In the genomic region with DNA sequence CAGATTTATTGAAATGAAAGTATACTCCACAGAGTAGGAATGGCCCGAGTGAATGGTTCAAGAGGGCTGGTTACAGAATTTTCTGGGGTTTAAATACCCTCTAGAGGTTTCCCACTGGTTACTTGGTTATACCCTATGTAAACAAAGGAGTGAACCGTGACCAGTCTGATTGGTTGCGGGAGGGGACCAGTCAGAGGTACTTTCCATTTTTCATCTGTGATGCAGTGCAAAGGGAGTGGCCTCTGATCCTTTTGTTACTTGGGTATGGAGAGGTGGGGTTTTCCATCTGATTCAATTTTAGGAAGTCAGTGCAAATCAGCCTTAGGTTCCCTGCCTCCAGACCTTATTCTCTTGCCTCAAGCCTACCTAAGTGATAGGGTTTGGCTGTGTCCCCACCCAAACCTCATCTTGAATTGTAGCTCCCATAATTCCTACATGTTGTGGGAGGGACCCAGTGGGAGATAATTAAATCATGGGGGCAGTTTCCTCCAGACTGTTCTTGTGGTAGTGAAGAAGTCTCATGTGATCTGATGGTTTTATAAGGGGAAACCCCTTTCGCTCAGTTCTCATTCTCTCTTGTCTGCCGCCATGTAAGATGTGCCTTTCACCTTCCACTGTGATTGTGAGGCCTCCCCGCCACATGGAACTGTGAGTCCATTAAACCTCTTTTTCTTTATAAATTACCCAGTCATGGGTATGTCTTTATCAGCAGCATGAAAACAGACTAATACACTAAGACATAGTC, we compare ENCODE assay signal across 8 cellular contexts. TPM values are rescaled to one million over a fixed set of nuclear protein-coding genes. Genes with fewer than 3 reads are reported as not detected.
A peak's percentile ranks its signal among the peaks of the same experiment; 100 is the strongest.
DNase-seq lines count a peak whose midpoint lies in the region; ATAC-seq, FAIRE-seq and TF ChIP-seq lines count a peak whose summit lies in the region.
"Not testable (repeated sequence)": the region's sequence is repeated elsewhere in the genome, so short reads cannot be mapped to it uniquely, and the experiment has no call there.

No MANE protein-coding gene starts in this region.

- not testable (repeated sequence) for H2AFZ ChIP-seq in GM12878 (ENCODE audit: control insufficient read depth, low read depth, low read length)

- not testable (repeated sequence) for H3K4me2 ChIP-seq in GM12878 (ENCODE audit: control insufficient read depth, insufficient read depth)

- not testable (repeated sequence) for H3K27me3 ChIP-seq in RWPE2 (ENCODE audit: insufficient read depth, poor library complexity, severe bottlenecking); GM12878 (replicated peaks in 1 of 2; ENCODE audit: control insufficient read depth in 2 of 2, insufficient read depth in 2 of 2, low read length in 1 of 2)

- TF ChIP-seq CTCF in GM12865 (IDR thresholded peaks at IDR 0.05; ENCODE audit: insufficient read depth, low read depth, low read length, missing control alignments); RWPE2 (IDR thresholded peaks at IDR 0.05; ENCODE audit: poor library complexity, severe bottlenecking); GM12878 (IDR thresholded peaks at IDR 0.05 in 2 of 3, conservative IDR thresholded peaks at IDR 0.05 in 1 of 3; ENCODE audit: control insufficient read depth in 2 of 3, extremely low read depth in 1 of 3, insufficient read depth in 1 of 3, low read depth in 3 of 3, low read length in 3 of 3); epithelial cell of esophagus (IDR thresholded peaks at IDR 0.05; ENCODE audit: insufficient read depth, low read depth, low read length, missing control alignments); omental fat pad (IDR thresholded peaks at IDR 0.05): not testable (repeated sequence)

- not testable (repeated sequence) for H3K4me3 Mint-ChIP-seq in memory B cell

- not testable (repeated sequence) for H3K9me3 ChIP-seq in RWPE2 (ENCODE audit: severe bottlenecking); GM12878 (replicated peaks; ENCODE audit: control insufficient read depth, insufficient read depth, low read length)

- H3K4me1 Mint-ChIP-seq in memory B cell = peaks cover 24% of the 10 kb centered on the region

- RAD21 ChIA-PET in GM12878 (lab: Charles Lee; ENCODE audit: unreplicated experiment) = interaction anchor here (0.9 to 1.7 kb wide), 2 partner anchors 102 to 141 kb away, joined by 3 to 4 read pairs; no protein-coding TSS in a partner anchor

- not testable (repeated sequence) for H3K27me3 Mint-ChIP-seq in memory B cell

- not testable (repeated sequence) for H4K20me1 ChIP-seq in GM12878 (ENCODE audit: control insufficient read depth, insufficient read depth)

- CTCF ChIA-PET in GM12878 (lab: Yijun Ruan, JAX) = not testable (repeated sequence)

- FAIRE-seq in GM12878 (lab: Jason Lieb, UNC) = not testable (repeated sequence)

- H3K36me3 ChIP-seq in RWPE2 (ENCODE audit: low read depth); GM12878 (ENCODE audit: control insufficient read depth in 2 of 2, insufficient read depth in 2 of 2, low read length in 1 of 2): not testable (repeated sequence)

- TF ChIP-seq RAD21 in GM12878 (IDR thresholded peaks at IDR 0.05; ENCODE audit: insufficient read depth, low read depth, low read length) = not testable (repeated sequence)

- WGBS in GM12878 (ENCODE audit: insufficient coverage, insufficient replicate concordance, low lambda C conversion rate, missing lambda C conversion rate) = 70% methylated on average over 6 of the region's 6 CpGs

- H3K4me3 ChIP-seq in GM12865 (ENCODE audit: low read depth, low read length); RWPE2 (ENCODE audit: severe bottlenecking); GM12878; epithelial cell of esophagus (ENCODE audit: low read length): not testable (repeated sequence)

- POLR2A ChIA-PET in GM12878 (lab: Charles Lee) = not testable (repeated sequence)

- BruUV-seq in GM12878 (replicated peaks; lab: Mats Ljungman, UMichigan) = not testable (repeated sequence)

- peak; percentile 76 for DNase-seq in A172 (ENCODE audit: low spot score)
- DNase-seq in GM12865 (ENCODE audit: low read depth) = peak; percentile 12
- DNase-seq in RWPE2 (ENCODE audit: low spot score); GM12878 (ENCODE audit: low read depth, low spot score); substantia nigra (lab: John Stamatoyannopoulos, UW): not testable (repeated sequence)
- DNase-seq in epithelial cell of esophagus (ENCODE audit: low read depth) = peak; percentile 81
- peak in 1 of 2 donors; percentile 5 for DNase-seq in memory B cell (ENCODE audit: low spot score in 2 of 2)
- peak; percentile 4 for DNase-seq in omental fat pad (ENCODE audit: low spot score)

- SMC1A ChIA-PET in GM12878 (lab: Charles Lee; ENCODE audit: uncharacterized antibody, unreplicated experiment) = interaction anchor here (0.8 kb wide), 1 partner anchor 24 kb away, joined by 3 read pairs; no protein-coding TSS in a partner anchor

- H3K9ac ChIP-seq in GM12878 (ENCODE audit: control insufficient read depth, insufficient read depth, low read length) = not testable (repeated sequence)

- intact Hi-C loops in GM12878 (cut with micrococcal nuclease; ENCODE audit: unreplicated experiment) = not testable (repeated sequence)

- TF ChIP-seq POLR2A in GM12878 (IDR thresholded peaks at IDR 0.05; ENCODE audit: low read depth, low read length) = not testable (repeated sequence)

- H3K27ac ChIP-seq in RWPE2 (ENCODE audit: poor library complexity, severe bottlenecking) (peak overlapping the region; percentile 96), substantia nigra (ENCODE audit: low read depth, low read length, poor library complexity, severe bottlenecking) (peak overlapping the region; percentile 84)
- H3K27ac ChIP-seq in GM12878 (ENCODE audit: control insufficient read depth, insufficient read depth) = not testable (repeated sequence)

- not testable (repeated sequence) for H3K79me2 ChIP-seq in GM12878 (ENCODE audit: control insufficient read depth, insufficient read depth, low read length)

- ATAC-seq in RWPE2 (ENCODE audit: low read depth); omental fat pad (ENCODE audit: low FRiP score): not testable (repeated sequence)
- peak; percentile 66 for ATAC-seq in GM12878
- ATAC-seq in memory B cell (ENCODE audit: low read depth) = peak; percentile 81

- not testable (repeated sequence) for H3K9me3 Mint-ChIP-seq in memory B cell

- peaks cover 34% of the 10 kb centered on the region for H3K4me1 ChIP-seq in RWPE2 (ENCODE audit: insufficient read depth, poor library complexity, severe bottlenecking)
- not testable (repeated sequence) for H3K4me1 ChIP-seq in GM12878 (ENCODE audit: control insufficient read depth, insufficient read depth, low read length)

- H3K27ac Mint-ChIP-seq in memory B cell = not testable (repeated sequence)

- H3K36me3 Mint-ChIP-seq in memory B cell = peaks cover 16% of the 10 kb centered on the region

- not testable (repeated sequence) for TF ChIP-seq EP300 in GM12878 (IDR thresholded peaks at IDR 0.05; ENCODE audit: borderline replicate concordance in 1 of 2, control insufficient read depth in 1 of 2, low read depth in 2 of 2, low read length in 2 of 2)

- in situ Hi-C loops in GM12878 (cut with MboI) = not testable (repeated sequence)

TF ChIP-seq in GM12878, 131 proteins besides CTCF, POLR2A, EP300 and RAD21:
- TF ChIP-seq, protein P1, sequence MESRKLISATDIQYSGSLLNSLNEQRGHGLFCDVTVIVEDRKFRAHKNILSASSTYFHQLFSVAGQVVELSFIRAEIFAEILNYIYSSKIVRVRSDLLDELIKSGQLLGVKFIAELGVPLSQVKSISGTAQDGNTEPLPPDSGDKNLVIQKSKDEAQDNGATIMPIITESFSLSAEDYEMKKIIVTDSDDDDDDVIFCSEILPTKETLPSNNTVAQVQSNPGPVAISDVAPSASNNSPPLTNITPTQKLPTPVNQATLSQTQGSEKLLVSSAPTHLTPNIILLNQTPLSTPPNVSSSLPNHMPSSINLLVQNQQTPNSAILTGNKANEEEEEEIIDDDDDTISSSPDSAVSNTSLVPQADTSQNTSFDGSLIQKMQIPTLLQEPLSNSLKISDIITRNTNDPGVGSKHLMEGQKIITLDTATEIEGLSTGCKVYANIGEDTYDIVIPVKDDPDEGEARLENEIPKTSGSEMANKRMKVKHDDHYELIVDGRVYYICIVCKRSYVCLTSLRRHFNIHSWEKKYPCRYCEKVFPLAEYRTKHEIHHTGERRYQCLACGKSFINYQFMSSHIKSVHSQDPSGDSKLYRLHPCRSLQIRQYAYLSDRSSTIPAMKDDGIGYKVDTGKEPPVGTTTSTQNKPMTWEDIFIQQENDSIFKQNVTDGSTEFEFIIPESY (IDR thresholded peaks at IDR 0.05) = peak; percentile 81; the same call in 1 of the 2 replicates

RNA-seq across cellular contexts. Expression of a gene that starts 5.9 kb away (rescaled TPM):
- total RNA-seq in A172 (2014; rRNA removed; shearing (Covaris generic)) = 18.7 and 30.0 TPM in 2 replicates
- total RNA-seq in GM12878 (2013; cell fraction: nucleolus; rRNA removed) = 208 and 222 TPM in 2 replicates
- total RNA-seq in GM12878 (2014; rRNA removed) (11.0 and 12.0 TPM in 2 replicates), GM12878 (2014; rRNA removed; fragmentation: Illumina TruSeq; extraction: Trizol) (10.7 and 12.0 TPM in 2 replicates), GM12878 (2021) (9.7 and 11.4 TPM in 2 replicates), omental fat pad (10 to 100 TPM; 41.7 to 89.5 (median 59.4) TPM)
- polyA plus RNA-seq in GM12878 (2011; ENCODE audit: low read depth) = 3.8 TPM
- polyA plus RNA-seq in GM12878 (2011; rRNA removed) (60.9 and 76.3 TPM in 2 replicates), GM12878 (2014; fragmentation: Illumina TruSeq; extraction: Trizol) (11.3 and 13.5 TPM in 2 replicates), GM12878 (2014; fragmentation: Nextera tagmentation; extraction: Ambion mirVana) (1 to 10 TPM; 5.6 to 7.5 TPM), GM12878 (2014; rRNA removed) (8.4 and 9.6 TPM in 2 replicates), GM12878 (2016; fragmentation: Nextera tagmentation; extraction: Ambion mirVana) (1 to 10 TPM; 5.2 to 6.3 TPM)
- 31.9 and 36.9 TPM in 2 replicates for polyA plus RNA-seq in GM12878 (2011; cell fraction: cytosol; rRNA removed)
- polyA plus RNA-seq in GM12878 (2011; cell fraction: nucleus; rRNA removed) = 55.5 and 60.3 TPM in 2 replicates
- polyA plus RNA-seq in GM12878 (2012) = 4.4 and 5.5 TPM in 2 replicates
- polyA minus RNA-seq in GM12878 (2011; rRNA and poly(A)+ RNA removed) = 62.2 and 83.2 TPM in 2 replicates
- 13.5 and 18.3 TPM in 2 replicates for polyA minus RNA-seq in GM12878 (2011; cell fraction: cytosol; rRNA and poly(A)+ RNA removed)
- 42.6 and 63.8 TPM in 2 replicates for polyA minus RNA-seq in GM12878 (2011; cell fraction: nucleus; rRNA and poly(A)+ RNA removed)
